27 cellular contexts compared by ENCODE assay signal in genomic region chr9:118326326-118326725, GRCh38.
"Had no signal": no experiment of that assay in that cellular context is flagged by ENCODE, and none has a peak within 500 bp of the region (broad histone marks: within the 10 kb centered on the region; RNA-seq: fewer than 3 reads in every experiment).

No MANE protein-coding gene starts in this region.

- H3K27ac Mint-ChIP-seq: dendritic cell treated with granulocyte-macrophage colony-stimulating factor and Interleukin-4, amounts not matched to agents 40 ng/mL and 50 ng/mL, for 4 days; effector memory CD8-positive, alpha-beta T cell; endodermal cell; immature natural killer cell; mesothelial cell of epicardium had no signal

- H3K4me3 Mint-ChIP-seq: dendritic cell treated with granulocyte-macrophage colony-stimulating factor and Interleukin-4, amounts not matched to agents 40 ng/mL and 50 ng/mL, for 4 days; effector memory CD8-positive, alpha-beta T cell; endodermal cell; immature natural killer cell; mesothelial cell of epicardium; naive B cell had no signal

- DNase-seq: colonic mucosa; cortex of kidney; effector CD8-positive, alpha-beta T cell; effector memory CD8-positive, alpha-beta T cell; endodermal cell; foreskin keratinocyte; heart left ventricle; hypothalamus; immature natural killer cell; islet precursor cell; kidney; kidney glomerular epithelial cell; left cardiac atrium; left lung; left ventricle myocardium superior; lower lobe of right lung; mesenchymal stem cell; mucosa of descending colon; naive B cell had no signal

- H3K4me1 ChIP-seq: colonic mucosa, esophagus muscularis mucosa, foreskin keratinocyte, gastroesophageal sphincter, left lung, lower lobe of right lung had no signal

- FAIRE-seq: endometrium, frontal cortex, kidney had no signal

- H3K9me3 Mint-ChIP-seq: dendritic cell treated with granulocyte-macrophage colony-stimulating factor and Interleukin-4, amounts not matched to agents 40 ng/mL and 50 ng/mL, for 4 days; endodermal cell; mesothelial cell of epicardium had no signal

- H3K27ac ChIP-seq: colonic mucosa, epithelial cell of prostate, esophagus muscularis mucosa, foreskin keratinocyte, gastroesophageal sphincter, heart left ventricle, hepatocyte, left lung, lower lobe of right lung had no signal

- H3K4me3 ChIP-seq: colonic mucosa, esophagus muscularis mucosa, gastroesophageal sphincter, heart left ventricle, hepatocyte, left lung, lower lobe of right lung, mucosa of descending colon had no signal

- ATAC-seq: effector memory CD8-positive, alpha-beta T cell; foreskin keratinocyte; gastroesophageal sphincter; heart left ventricle; left cardiac atrium; left lung; left ventricle myocardium superior; lower lobe of right lung; mucosa of descending colon had no signal

- H3K27me3 Mint-ChIP-seq: dendritic cell treated with granulocyte-macrophage colony-stimulating factor and Interleukin-4, amounts not matched to agents 40 ng/mL and 50 ng/mL, for 4 days; effector memory CD8-positive, alpha-beta T cell; naive B cell had no signal

- H3K9me3 ChIP-seq: colonic mucosa, esophagus muscularis mucosa, gastroesophageal sphincter, heart left ventricle, left lung, lower lobe of right lung, mucosa of descending colon had no signal

- H3K4me1 Mint-ChIP-seq: endodermal cell, immature natural killer cell, mesothelial cell of epicardium, naive B cell had no signal

- H3K36me3 Mint-ChIP-seq: immature natural killer cell, mesothelial cell of epicardium, naive B cell had no signal

- H3K4me2 ChIP-seq: hepatocyte had no signal
